11 cellular contexts compared by ENCODE assay signal in genomic region chr22:42376721-42377177, GRCh38. TPM values are rescaled to one million over a fixed set of nuclear protein-coding genes. Genes with fewer than 3 reads are reported as not detected.
DNase-seq lines count a peak whose midpoint lies in the region; TF ChIP-seq lines count a peak whose summit lies in the region.
"Had no signal": no experiment of that assay in that cellular context is flagged by ENCODE, and none has a peak within 500 bp of the region (broad histone marks: within the 10 kb centered on the region; RNA-seq: fewer than 3 reads in every experiment).

No MANE protein-coding gene starts in this region.

- TF ChIP-seq POLR2A in uterus (IDR thresholded peaks at IDR 0.05), result no peak

- no peaks in the 10 kb centered on the region for H3K36me3 ChIP-seq in uterus

- no peaks in the 10 kb centered on the region for H3K9me3 ChIP-seq in uterus
- H3K9me3 ChIP-seq: A549 had no signal

- peak overlapping the region; percentile 47 to 49 for H3K27ac ChIP-seq in uterus
- H3K27ac ChIP-seq: A549 had no signal

- TF ChIP-seq CTCF in uterus (IDR thresholded peaks at IDR 0.05), result no peak

- no peaks in the 10 kb centered on the region for H3K4me1 ChIP-seq in uterus
- H3K4me1 ChIP-seq: A549 had no signal

- no peaks in the 10 kb centered on the region for H3K27me3 ChIP-seq in uterus

- DNase-seq in NCI-H345 (lab: John Stamatoyannopoulos, UW) (peak; percentile 22), NCI-H345 treated with DMSO at 0.1 percent for 48 hours (lab: John Stamatoyannopoulos, UW; ENCODE audit: unreplicated experiment) (no peak), amniotic epithelial cell (ENCODE audit: low read depth) (peak; percentile 7), kidney tubule cell (ENCODE audit: low spot score) (peak; percentile 33), uterus (peak; percentile 56 to 83)
- DNase-seq in NK-92 treated with Interleukin-12 subunit alpha and Interleukin-12 subunit beta, amount 100 ng/mL, for 24 hours (lab: John Stamatoyannopoulos, UW), result no peak
- no peak for DNase-seq in stimulated activated CD4-positive, alpha-beta T cell treated with anti-CD3 and anti-CD28 coated beads, Interleukin-4, amount 100 ng/mL, for 1 hour
- no peak for DNase-seq in activated effector memory CD4-positive, alpha-beta T cell treated with anti-CD3 and anti-CD28 coated beads, Interleukin-2, amount 50 U/mL, for 16 hours
- DNase-seq: activated CD8-positive, alpha-beta T cell treated with anti-CD3 and anti-CD28 coated beads for 36 hours had no signal

- intact Hi-C loops in uterus (cut with DNase I; ENCODE audit: low total_unique reads), result no loop called here

- no peak overlapping the region for H3K4me3 ChIP-seq in uterus
- H3K4me3 ChIP-seq: A549, smooth muscle cell had no signal

RNA-seq across cellular contexts. Expression of gene NFAM1, which starts 55.5 kb away (rescaled TPM):
- 1 to 10 TPM in 1 of 4 donors, under 1 TPM in 2, not detected in 1; 0.26 to 1.1 (median 0.64) TPM for total RNA-seq in uterus
- total RNA-seq: smooth muscle cell had no signal

Comparison
In these comparisons a context has a peak if more than half of its experiments do, and no peak if none do; other contexts are left out.
1. DNase-seq: peak in NCI-H345 (single experiment), amniotic epithelial cell (single experiment), kidney tubule cell (single experiment) and uterus (2 of 2); none in NCI-H345 treated with DMSO at 0.1 percent for 48 hours (single experiment), NK-92 treated with Interleukin-12 subunit alpha and Interleukin-12 subunit beta, amount 100 ng/mL, for 24 hours (single experiment), stimulated activated CD4-positive, alpha-beta T cell treated with anti-CD3 and anti-CD28 coated beads, Interleukin-4, amount 100 ng/mL, for 1 hour (single experiment) and activated effector memory CD4-positive, alpha-beta T cell treated with anti-CD3 and anti-CD28 coated beads, Interleukin-2, amount 50 U/mL, for 16 hours (single experiment).